Comparison of ENCODE assay signal across 17 cellular contexts in genomic region chr2:111702809-111703196, GRCh38.
A peak's percentile ranks its signal among the peaks of the same experiment; 100 is the strongest.
DNase-seq lines count a peak whose midpoint lies in the region; ATAC-seq and TF ChIP-seq lines count a peak whose summit lies in the region.
"Had no signal": no experiment of that assay in that cellular context is flagged by ENCODE, and none has a peak within 500 bp of the region (broad histone marks: within the 10 kb centered on the region; RNA-seq: fewer than 3 reads in every experiment).

No MANE protein-coding gene starts in this region.

- peaks cover 4% of the 10 kb centered on the region for H3F3A ChIP-seq in SK-N-SH (replicated peaks; ENCODE audit: insufficient read depth)

- H3K27ac Mint-ChIP-seq in Calu3 (ENCODE audit: unreplicated experiment) = peak overlapping the region; percentile 82
- H3K27ac Mint-ChIP-seq in H9 = peak overlapping the region in 2 of 3 experiments; percentile 84 to 93; a peak in 4 of 7 replicates
- peak overlapping the region; percentile 59 for H3K27ac Mint-ChIP-seq in neural crest cell (ENCODE audit: unreplicated experiment)
- H3K27ac Mint-ChIP-seq: T-helper 2 cell treated with Interferon-gamma antibody and Interleukin-4, amounts not matched to agents 5 μg/mL and 100 μg/mL, for 36 hours had no signal

- no peak overlapping the region for H3K4me3 Mint-ChIP-seq in Calu3 (ENCODE audit: low read depth, unreplicated experiment)
- H3K4me3 Mint-ChIP-seq in H9 = 0 out of 5 replicates have a peak overlapping the region, but pooled peaks of 1 of the 2 experiments have one; percentile 12
- H3K4me3 Mint-ChIP-seq in neural crest cell = peak overlapping the region; percentile 36
- H3K4me3 Mint-ChIP-seq: T-helper 2 cell treated with Interferon-gamma antibody and Interleukin-4, amounts not matched to agents 5 μg/mL and 100 μg/mL, for 36 hours had no signal

- H3K9me3 ChIP-seq in H9 (ENCODE audit: control insufficient read depth, low read depth, low read length) (no peaks in the 10 kb centered on the region), HAP-1 (no peaks in the 10 kb centered on the region), SK-N-SH (no peaks in the 10 kb centered on the region)
- H3K9me3 ChIP-seq: adrenal gland, heart left ventricle, lower lobe of right lung, ovary, SJCRH30, uterus had no signal

- CTCF ChIA-PET in Calu3 (lab: Charles Lee) = interaction anchor here (0.5 to 1.2 kb wide), 2 partner anchors 31 to 301 kb away, joined by 3 to 4 read pairs; no protein-coding TSS in a partner anchor
- CTCF ChIA-PET in SK-N-SH (lab: Yijun Ruan, JAX) = interaction anchor here (0.6 to 1.9 kb wide), 2 partner anchors 8 to 11 kb away, joined by 3 to 7 read pairs; no protein-coding TSS in a partner anchor

- WGBS in H9 (ENCODE audit: extremely low coverage, insufficient read length, low lambda C conversion rate) = no CpG with 5 or more reads among the region's 7 CpGs
- WGBS in SK-N-SH (ENCODE audit: low lambda C conversion rate) = 76% methylated on average over 5 of the region's 7 CpGs

- TF ChIP-seq CTCF in Calu3 (IDR thresholded peaks at IDR 0.05; ENCODE audit: unreplicated experiment) (no peak), H9 (conservative IDR thresholded peaks at IDR 0.05) (no peak), neural crest cell (conservative IDR thresholded peaks at IDR 0.05) (no peak), SK-N-SH (IDR thresholded peaks at IDR 0.05) (no peak)

- no peak overlapping the region for H3K4me2 ChIP-seq in H9 (ENCODE audit: insufficient read depth, insufficient read length, low read length)
- H3K4me2 ChIP-seq in SK-N-SH = no peak overlapping the region

- no peaks in the 10 kb centered on the region for H3K9me2 ChIP-seq in SK-N-SH

- no peak for DNase-seq in Calu3
- DNase-seq in H9 = no peak
- DNase-seq in SW480 (ENCODE audit: low spot score) = peak; percentile 63
- DNase-seq in neural crest cell (ENCODE audit: low read depth, low spot score) = no peak
- no peak for DNase-seq in HAP-1 (ENCODE audit: low spot score in 2 of 2)
- DNase-seq in SK-N-SH = no peak
- DNase-seq: effector CD8-positive, alpha-beta T cell; lower lobe of right lung; NCI-H187; ovary; uterus had no signal

- no peak for TF ChIP-seq EP300 in SK-N-SH (IDR thresholded peaks at IDR 0.05; ENCODE audit: borderline replicate concordance in 1 of 2, low read depth in 1 of 2, low read length in 1 of 2)

- 0 out of 2 replicates have a peak overlapping the region, but pooled peaks have one; percentile 25 for H3K4ac ChIP-seq in H9 (ENCODE audit: low read depth, low read length)

- no peak overlapping the region for H4K5ac ChIP-seq in H9 (ENCODE audit: insufficient read length, low read depth, low read length)

- no peak overlapping the region for H2BK15ac ChIP-seq in H9 (ENCODE audit: low read depth, low read length)

- no peaks in the 10 kb centered on the region for H3K79me2 ChIP-seq in H9 (ENCODE audit: insufficient read depth, low read length)
- H3K79me2 ChIP-seq in SK-N-SH (ENCODE audit: insufficient read depth) = no peaks in the 10 kb centered on the region

- H2BK12ac ChIP-seq in H9 (ENCODE audit: insufficient read length, low read depth, low read length) = no peak overlapping the region

- no peaks in the 10 kb centered on the region for H3K27me3 Mint-ChIP-seq in Calu3 (ENCODE audit: unreplicated experiment)
- no peaks in the 10 kb centered on the region; the same call in 1 of the 2 replicates for H3K27me3 Mint-ChIP-seq in H9 (ENCODE audit: low read depth)
- H3K27me3 Mint-ChIP-seq in neural crest cell (ENCODE audit: low read depth) = no peaks in the 10 kb centered on the region

- no peaks in the 10 kb centered on the region for H3K36me3 ChIP-seq in HAP-1 (replicated peaks)
- no peaks in the 10 kb centered on the region for H3K36me3 ChIP-seq in SK-N-SH (replicated peaks in 1 of 2; ENCODE audit: control insufficient read depth in 1 of 2, insufficient read depth in 2 of 2, low read length in 1 of 2)
- H3K36me3 ChIP-seq: adrenal gland, cardiac muscle cell, heart left ventricle, lower lobe of right lung, ovary, SJCRH30, uterus had no signal

- peak overlapping the region; percentile 17 for H4K91ac ChIP-seq in H9 (ENCODE audit: insufficient read length, low read depth, low read length)

- no peak overlapping the region for H3K27ac ChIP-seq in H9 (ENCODE audit: insufficient read length, low read depth, low read length)
- H3K27ac ChIP-seq in SK-N-SH (ENCODE audit: low read depth in 2 of 2, low read length in 1 of 2) = no peak overlapping the region
- H3K27ac ChIP-seq: adrenal gland, cardiac muscle cell, lower lobe of right lung, ovary, SJCRH30, uterus had no signal

- H3K36me3 Mint-ChIP-seq in Calu3 (ENCODE audit: insufficient read depth, unreplicated experiment) (peaks cover 16% of the 10 kb centered on the region), H9 (ENCODE audit: insufficient read depth in 1 of 3, low read depth in 3 of 3) (peaks cover 1 to 6% (median 2%) of the 10 kb centered on the region in 3 experiments; a peak in 4 of 7 replicates), neural crest cell (ENCODE audit: low read depth) (no peaks in the 10 kb centered on the region)

- peaks cover 12% of the 10 kb centered on the region; the same call in 1 of the 2 replicates for H3K4me1 ChIP-seq in H9 (ENCODE audit: insufficient read depth, low read length)
- H3K4me1 ChIP-seq in HAP-1 = no peaks in the 10 kb centered on the region
- H3K4me1 ChIP-seq in SK-N-SH (ENCODE audit: control insufficient read depth in 1 of 2, insufficient read depth in 2 of 2, low read depth in 1 of 2, low read length in 1 of 2) = peaks cover 22 to 27% of the 10 kb centered on the region in 2 experiments; a peak in 3 of 4 replicates
- H3K4me1 ChIP-seq: uterus had no signal

- no peak for ATAC-seq in GM21381 (IDR thresholded peaks at IDR 0.05; ENCODE audit: unreplicated experiment)

- H3K23me2 ChIP-seq in H9 (ENCODE audit: insufficient read length, low read depth, low read length, poor library complexity, severe bottlenecking) = no peaks in the 10 kb centered on the region

- no peak overlapping the region for H4K8ac ChIP-seq in H9 (replicated peaks; ENCODE audit: insufficient read length, low read depth, low read length)

- H3K14ac ChIP-seq in H9 (ENCODE audit: insufficient read depth, low read length) = no peak overlapping the region

- H2BK20ac ChIP-seq in H9 (ENCODE audit: low read depth, low read length, poor library complexity, severe bottlenecking) = no peak overlapping the region

- H4K20me1 ChIP-seq in H9 (ENCODE audit: control insufficient read depth, insufficient read depth, insufficient read length) (no peaks in the 10 kb centered on the region), SK-N-SH (ENCODE audit: insufficient read depth) (no peaks in the 10 kb centered on the region; the same call in 1 of the 2 replicates)

- no peak overlapping the region for H2AK5ac ChIP-seq in H9 (ENCODE audit: insufficient read length, low read length)

- H3K27me3 ChIP-seq in H9 (ENCODE audit: insufficient read depth, low read length) = no peaks in the 10 kb centered on the region
- H3K27me3 ChIP-seq in HAP-1 (ENCODE audit: low read depth) = no peaks in the 10 kb centered on the region
- H3K27me3 ChIP-seq in SK-N-SH (ENCODE audit: insufficient read depth) = no peaks in the 10 kb centered on the region
- H3K27me3 ChIP-seq: adrenal gland, cardiac muscle cell, heart left ventricle, ovary, uterus had no signal

- H3K9me3 Mint-ChIP-seq in Calu3 (ENCODE audit: low read depth, unreplicated experiment) (no peaks in the 10 kb centered on the region), H9 (0 out of 5 replicates have a peak, but pooled peaks cover 0 to 2% of the 10 kb centered on the region in 2 experiments), neural crest cell (no peaks in the 10 kb centered on the region)
- H3K9me3 Mint-ChIP-seq: T-helper 2 cell treated with Interferon-gamma antibody and Interleukin-4, amounts not matched to agents 5 μg/mL and 100 μg/mL, for 36 hours had no signal

- no peak overlapping the region for H2AFZ ChIP-seq in H9 (ENCODE audit: low read length)
- no peak overlapping the region for H2AFZ ChIP-seq in SK-N-SH (ENCODE audit: low read depth)

- POLR2A ChIA-PET in SK-N-SH (lab: Yijun Ruan, JAX) = no interaction called here

- H3T11ph ChIP-seq in H9 (ENCODE audit: low read length) = no peak overlapping the region

- H2BK5ac ChIP-seq in H9 (ENCODE audit: insufficient read length, low read length) = no peak overlapping the region

- TF ChIP-seq RAD21 in SK-N-SH (IDR thresholded peaks at IDR 0.05; ENCODE audit: low read length) = no peak

- H3K4me3 ChIP-seq in HAP-1 (no peak overlapping the region), SK-N-SH (ENCODE audit: low read depth in 2 of 2, low read length in 1 of 2) (no peak overlapping the region)
- H3K4me3 ChIP-seq: adrenal gland, cardiac muscle cell, heart left ventricle, lower lobe of right lung, ovary, SJCRH30, uterus had no signal

- intact Hi-C loops in Calu3 (cut with micrococcal nuclease; ENCODE audit: unreplicated experiment) = loop anchor here (5.0 kb wide), 1 partner anchor 586 kb away; no protein-coding TSS in a partner anchor

- H3K23ac ChIP-seq in H9 (ENCODE audit: insufficient read length, low read depth, low read length) = no peak overlapping the region

- H3K9ac ChIP-seq in H9 (ENCODE audit: extremely low read depth, insufficient read length, low read length) = no peak overlapping the region
- no peak overlapping the region for H3K9ac ChIP-seq in SK-N-SH

- H3K56ac ChIP-seq in H9 (ENCODE audit: insufficient read length, low read depth, low read length) = no peak overlapping the region

- no TSS peak for BruUV-seq in Calu3 (replicated peaks; lab: Mats Ljungman, UMichigan)

- in situ Hi-C loops in HAP-1 (cut with MboI; ENCODE audit: low sequenced_read_pairs) = loop anchor here (10.0 kb wide), 1 partner anchor 588 kb away; no protein-coding TSS in a partner anchor

- H3K4me1 Mint-ChIP-seq in Calu3 (ENCODE audit: low read depth, unreplicated experiment) (peaks cover 67% of the 10 kb centered on the region), H9 (peaks cover 49 to 56% of the 10 kb centered on the region in 2 experiments), neural crest cell (peaks cover 63% of the 10 kb centered on the region)

- no peak overlapping the region for H3K18ac ChIP-seq in H9 (ENCODE audit: insufficient read length, low read depth, low read length)

- no peaks in the 10 kb centered on the region for H3K79me1 ChIP-seq in H9 (ENCODE audit: insufficient read depth, low read depth, low read length, poor library complexity, severe bottlenecking)

- H2BK120ac ChIP-seq in H9 (ENCODE audit: low read depth, low read length, poor library complexity, severe bottlenecking) = no peak overlapping the region

TF ChIP-seq in SK-N-SH, 30 proteins besides CTCF, POLR2A, EP300 and RAD21:
- TF ChIP-seq ELF1 (IDR thresholded peaks at IDR 0.05) = no peak
- TF ChIP-seq NFIC (IDR thresholded peaks at IDR 0.05; ENCODE audit: borderline replicate concordance) = no peak
- TF ChIP-seq GATA2 (CRISPR knock-in tag; IDR thresholded peaks at IDR 0.05) = no peak
- no peak for TF ChIP-seq CHD2 (IDR thresholded peaks at IDR 0.05; ENCODE audit: low read length, partially characterized antibody)
- no peak for TF ChIP-seq MAX (IDR thresholded peaks at IDR 0.05; ENCODE audit: low read depth)
